Comparison of ENCODE assay signal across 16 cellular contexts in genomic region chr15:66858423-66859207, GRCh38.
"Had no signal": no experiment of that assay in that cellular context is flagged by ENCODE, and none has a peak within 500 bp of the region (broad histone marks: within the 10 kb centered on the region; RNA-seq: fewer than 3 reads in every experiment).

No MANE protein-coding gene starts in this region.

- H3K9me3 Mint-ChIP-seq: activated CD8-positive, alpha-beta T cell treated with anti-CD3 and anti-CD28 coated beads for 36 hours; activated naive CD8-positive, alpha-beta T cell treated with anti-CD3 and anti-CD28 coated beads for 36 hours; activated T-cell treated with anti-CD3 and anti-CD28 coated beads, Interleukin-2, amount 50 U/mL, for 72 hours; brain; central memory CD8-positive, alpha-beta T cell; naive B cell; stimulated activated effector memory CD8-positive, alpha-beta T cell treated with anti-CD3 and anti-CD28 coated beads, Interleukin-12 subunit alpha, Interleukin-12 subunit beta, amount 100 ng/mL, for 72 hours had no signal

- H3K4me3 ChIP-seq: lung, pancreas, uterus had no signal

- H3K4me3 Mint-ChIP-seq: activated CD8-positive, alpha-beta T cell treated with anti-CD3 and anti-CD28 coated beads for 36 hours; activated naive CD8-positive, alpha-beta T cell treated with anti-CD3 and anti-CD28 coated beads for 36 hours; activated T-cell treated with anti-CD3 and anti-CD28 coated beads, Interleukin-2, amount 50 U/mL, for 72 hours; brain; central memory CD8-positive, alpha-beta T cell; naive B cell; stimulated activated effector memory CD8-positive, alpha-beta T cell treated with anti-CD3 and anti-CD28 coated beads, Interleukin-12 subunit alpha, Interleukin-12 subunit beta, amount 100 ng/mL, for 72 hours had no signal

- H3K4me1 ChIP-seq: pancreas, uterus had no signal

- H3K27me3 ChIP-seq: pancreas, uterus had no signal

- H3K36me3 ChIP-seq: pancreas, uterus had no signal

- DNase-seq: activated CD4-positive, alpha-beta T cell treated with anti-CD3 and anti-CD28 coated beads for 48 hours; activated CD8-positive, alpha-beta memory T cell treated with anti-CD3 and anti-CD28 coated beads, Interleukin-2, amount 50 U/mL, for 4 hours; activated CD8-positive, alpha-beta T cell treated with anti-CD3 and anti-CD28 coated beads for 36 hours; activated naive CD8-positive, alpha-beta T cell treated with anti-CD3 and anti-CD28 coated beads for 36 hours; activated T-cell treated with anti-CD3 and anti-CD28 coated beads, Interleukin-2, amount 50 U/mL, for 72 hours; effector memory CD4-positive, alpha-beta T cell; left colon; naive B cell; stimulated activated CD4-positive, alpha-beta T cell treated with anti-CD3 and anti-CD28 coated beads, Interleukin-12 subunit alpha, Interleukin-12 subunit beta, amount 100 ng/mL, for 4 hours; T-helper 2 cell; uterus had no signal

- H3K27ac ChIP-seq: pancreas, uterus had no signal

- H3K27ac Mint-ChIP-seq: activated CD8-positive, alpha-beta T cell treated with anti-CD3 and anti-CD28 coated beads for 36 hours; activated naive CD8-positive, alpha-beta T cell treated with anti-CD3 and anti-CD28 coated beads for 36 hours; activated T-cell treated with anti-CD3 and anti-CD28 coated beads, Interleukin-2, amount 50 U/mL, for 72 hours; brain; naive B cell; stimulated activated effector memory CD8-positive, alpha-beta T cell treated with anti-CD3 and anti-CD28 coated beads, Interleukin-12 subunit alpha, Interleukin-12 subunit beta, amount 100 ng/mL, for 72 hours had no signal

- ATAC-seq: activated CD8-positive, alpha-beta T cell treated with anti-CD3 and anti-CD28 coated beads for 36 hours; activated T-cell treated with anti-CD3 and anti-CD28 coated beads, Interleukin-2, amount 50 U/mL, for 72 hours; left colon; pancreas; stimulated activated effector memory CD8-positive, alpha-beta T cell treated with anti-CD3 and anti-CD28 coated beads, Interleukin-12 subunit alpha, Interleukin-12 subunit beta, amount 100 ng/mL, for 72 hours had no signal

- H3K36me3 Mint-ChIP-seq: activated naive CD8-positive, alpha-beta T cell treated with anti-CD3 and anti-CD28 coated beads for 36 hours; brain; naive B cell; stimulated activated effector memory CD8-positive, alpha-beta T cell treated with anti-CD3 and anti-CD28 coated beads, Interleukin-12 subunit alpha, Interleukin-12 subunit beta, amount 100 ng/mL, for 72 hours had no signal

- H3K9me3 ChIP-seq: pancreas, uterus had no signal
